9 cellular contexts compared by ENCODE assay signal in genomic region chr6:111683749-111684267, GRCh38.
DNase-seq lines count a peak whose midpoint lies in the region; ATAC-seq and TF ChIP-seq lines count a peak whose summit lies in the region.
"Had no signal": no experiment of that assay in that cellular context is flagged by ENCODE, and none has a peak within 500 bp of the region (broad histone marks: within the 10 kb centered on the region; RNA-seq: fewer than 3 reads in every experiment).

No MANE protein-coding gene starts in this region.

- H3K27ac ChIP-seq in lung (ENCODE audit: low read depth in 1 of 2, low read length in 1 of 2) (peak overlapping the region; percentile 59 to 83), thyroid gland (peak overlapping the region; percentile 53 to 73 (median 68))

- peaks cover 63% of the 10 kb centered on the region for H3K36me3 Mint-ChIP-seq in activated CD4-positive, alpha-beta T cell treated with anti-CD3 and anti-CD28 coated beads, Interleukin-2, amount 10 ng/mL, durations not matched to agents 7 days and 5 days (ENCODE audit: low read depth)

- CTCF ChIA-PET in activated CD4-positive, alpha-beta T cell treated with anti-CD3 and anti-CD28 coated beads, Interleukin-2, amount 10 ng/mL, durations not matched to agents 7 days and 5 days (lab: Charles Lee): interaction anchor here (0.7 kb wide), 1 partner anchor 371 kb away, joined by 3 read pairs; no protein-coding TSS in a partner anchor

- intact Hi-C loops in thyroid gland (cut with DNase I): no loop called here

- H3K27me3 ChIP-seq in lung (ENCODE audit: control insufficient read depth, insufficient read depth): no peaks in the 10 kb centered on the region
- no peaks in the 10 kb centered on the region for H3K27me3 ChIP-seq in thyroid gland

- H3K9me3 ChIP-seq in lung (ENCODE audit: control insufficient read depth in 2 of 2, insufficient read depth in 1 of 2, low read length in 1 of 2): no peaks in the 10 kb centered on the region
- no peaks in the 10 kb centered on the region for H3K9me3 ChIP-seq in thyroid gland

- H3K27me3 Mint-ChIP-seq in activated CD4-positive, alpha-beta T cell treated with anti-CD3 and anti-CD28 coated beads, Interleukin-2, amount 10 ng/mL, durations not matched to agents 7 days and 5 days: no peaks in the 10 kb centered on the region

- TF ChIP-seq CTCF in choroid plexus epithelial cell (conservative IDR thresholded peaks at IDR 0.05; ENCODE audit: low read depth, low read length) (no peak), lung (IDR thresholded peaks at IDR 0.05; ENCODE audit: control extremely low read depth, extremely low read depth) (no peak), thyroid gland (IDR thresholded peaks at IDR 0.05) (no peak)

- peaks cover 38% of the 10 kb centered on the region for H3K4me1 Mint-ChIP-seq in activated CD4-positive, alpha-beta T cell treated with anti-CD3 and anti-CD28 coated beads, Interleukin-2, amount 10 ng/mL, durations not matched to agents 7 days and 5 days

- POLR2A ChIA-PET in activated CD4-positive, alpha-beta T cell treated with anti-CD3 and anti-CD28 coated beads, Interleukin-2, amount 10 ng/mL, durations not matched to agents 7 days and 5 days (lab: Charles Lee): interaction anchor here (0.7 kb wide), 1 partner anchor 42 kb away, joined by 3 read pairs; no protein-coding TSS in a partner anchor

- peak overlapping the region; percentile 84 for H3K27ac Mint-ChIP-seq in activated CD4-positive, alpha-beta T cell treated with anti-CD3 and anti-CD28 coated beads, Interleukin-2, amount 10 ng/mL, durations not matched to agents 7 days and 5 days

- H3K4me3 ChIP-seq in choroid plexus epithelial cell (ENCODE audit: low read depth, low read length) (no peak overlapping the region), lung (no peak overlapping the region), thyroid gland (replicated peaks in 1 of 3) (no peak overlapping the region)

- H3K9me3 Mint-ChIP-seq in activated CD4-positive, alpha-beta T cell treated with anti-CD3 and anti-CD28 coated beads, Interleukin-2, amount 10 ng/mL, durations not matched to agents 7 days and 5 days: no peaks in the 10 kb centered on the region

- H3K36me3 ChIP-seq in lung (ENCODE audit: control insufficient read depth in 2 of 2, insufficient read depth in 2 of 2, low read length in 2 of 2) (peaks cover 0 to 7% of the 10 kb centered on the region in 2 donors), thyroid gland (no peaks in the 10 kb centered on the region)

- WGBS in lung, 2 donors: 53 to 65% methylated on average over 5 of the region's 5 CpGs
- WGBS in thyroid gland, 2 donors: 53 to 63% methylated on average over 5 of the region's 5 CpGs

- DNase-seq in activated CD4-positive, alpha-beta T cell treated with anti-CD3 and anti-CD28 coated beads, Interleukin-2, amount 10 ng/mL, durations not matched to agents 7 days and 5 days: no peak
- DNase-seq in activated CD4-positive, alpha-beta T cell treated with anti-CD3 and anti-CD28 coated beads, Interleukin-2, amount 50 U/mL, for 48 hours: no peak
- DNase-seq in choroid plexus epithelial cell (ENCODE audit: low read depth) (peak; percentile 98), lung (ENCODE audit: low spot score) (no peak), thyroid gland (peak in 1 of 2 donors; percentile 21)
- DNase-seq: NCI-H2227 treated with DMSO at 0.1 percent for 48 hours had no signal

- peaks cover 12 to 18% of the 10 kb centered on the region in 2 donors for H3K4me1 ChIP-seq in lung (ENCODE audit: control insufficient read depth in 2 of 2, insufficient read depth in 2 of 2, low read length in 2 of 2)
- peaks cover 0 to 44% of the 10 kb centered on the region in 2 donors for H3K4me1 ChIP-seq in thyroid gland

- no peak overlapping the region for H3K4me3 Mint-ChIP-seq in activated CD4-positive, alpha-beta T cell treated with anti-CD3 and anti-CD28 coated beads, Interleukin-2, amount 10 ng/mL, durations not matched to agents 7 days and 5 days

- peak; percentile 15 for ATAC-seq in lung (ENCODE audit: insufficient read depth, low FRiP score)
- no peak for ATAC-seq in GM18868 (IDR thresholded peaks at IDR 0.05; ENCODE audit: unreplicated experiment)
- no peak for ATAC-seq in GM18511 (IDR thresholded peaks at IDR 0.05; ENCODE audit: unreplicated experiment)
- no peak for ATAC-seq in HG03354 (IDR thresholded peaks at IDR 0.05; ENCODE audit: poor library complexity, severe bottlenecking, unreplicated experiment)

- TF ChIP-seq POLR2A in thyroid gland (IDR thresholded peaks at IDR 0.05): no peak
